Comparison of ENCODE assay signal across 1 cellular context in the genomic region with DNA sequence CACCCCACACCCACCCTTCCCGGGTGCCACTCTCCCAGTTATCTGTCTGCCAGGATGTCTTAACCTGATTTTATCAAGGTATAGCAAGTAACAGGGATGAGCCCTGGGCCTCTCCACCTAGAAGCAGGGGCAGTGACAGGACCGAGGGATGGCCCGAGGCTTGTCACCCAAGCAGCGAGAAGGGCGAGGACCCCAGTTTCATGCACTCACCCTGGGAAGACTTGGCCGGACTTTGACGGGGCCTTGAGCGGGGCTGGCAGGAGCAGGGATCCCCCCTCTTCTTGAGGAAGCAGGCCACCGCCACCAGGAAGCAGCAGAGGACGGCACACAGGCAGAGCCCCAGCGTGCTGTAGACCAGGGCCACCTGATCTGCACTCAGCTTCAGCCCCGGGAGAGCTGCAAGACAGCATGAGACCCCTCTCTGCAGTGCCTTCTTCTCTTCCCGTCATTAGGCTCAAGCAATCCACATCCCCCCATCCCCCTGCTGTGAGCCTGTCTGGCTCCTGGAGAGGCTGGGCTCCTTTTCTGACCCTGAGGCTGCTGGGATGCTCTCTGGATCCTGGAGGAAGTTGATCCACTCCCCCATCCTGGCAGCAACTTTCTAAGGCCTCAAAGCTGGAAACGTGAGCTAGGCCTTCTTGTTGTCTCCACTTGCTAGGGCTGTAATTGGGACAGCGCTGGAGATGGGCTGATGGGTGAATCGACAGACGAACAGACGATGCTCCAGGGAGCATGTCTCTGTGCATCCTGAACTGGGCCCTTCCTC.
TF ChIP-seq lines count a peak whose summit lies in the region.

No MANE protein-coding gene starts in this region.

TF ChIP-seq in IMR-90, 13 proteins besides CTCF, POLR2A, EP300 and RAD21:
- TF ChIP-seq MXI1 (IDR thresholded peaks at IDR 0.05; ENCODE audit: borderline replicate concordance, low read depth, low read length) (no peak), RFX5 (IDR thresholded peaks at IDR 0.05; ENCODE audit: low read depth, low read length) (no peak), NFE2L2 (IDR thresholded peaks at IDR 0.05; ENCODE audit: low read depth, low read length) (no peak), CHD1 (IDR thresholded peaks at IDR 0.05; ENCODE audit: low read depth, low read length) (no peak), MAZ (IDR thresholded peaks at IDR 0.05; ENCODE audit: borderline replicate concordance, low read depth, low read length) (no peak), BHLHE40 (IDR thresholded peaks at IDR 0.05; ENCODE audit: low read depth, low read length) (no peak), FOS (IDR thresholded peaks at IDR 0.05; ENCODE audit: low read depth, low read length) (no peak), CEBPB (IDR thresholded peaks at IDR 0.05; ENCODE audit: low read depth, low read length) (no peak), SMC3 (IDR thresholded peaks at IDR 0.05; ENCODE audit: low read depth, low read length) (no peak), RCOR1 (IDR thresholded peaks at IDR 0.05; ENCODE audit: insufficient replicate concordance, low read length) (no peak), MAFK (IDR thresholded peaks at IDR 0.05; ENCODE audit: low read depth, low read length) (no peak)
- TF ChIP-seq, protein P1, sequence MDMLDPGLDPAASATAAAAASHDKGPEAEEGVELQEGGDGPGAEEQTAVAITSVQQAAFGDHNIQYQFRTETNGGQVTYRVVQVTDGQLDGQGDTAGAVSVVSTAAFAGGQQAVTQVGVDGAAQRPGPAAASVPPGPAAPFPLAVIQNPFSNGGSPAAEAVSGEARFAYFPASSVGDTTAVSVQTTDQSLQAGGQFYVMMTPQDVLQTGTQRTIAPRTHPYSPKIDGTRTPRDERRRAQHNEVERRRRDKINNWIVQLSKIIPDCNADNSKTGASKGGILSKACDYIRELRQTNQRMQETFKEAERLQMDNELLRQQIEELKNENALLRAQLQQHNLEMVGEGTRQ (IDR thresholded peaks at IDR 0.05; ENCODE audit: low read depth, low read length): no peak
- TF ChIP-seq, protein P2, sequence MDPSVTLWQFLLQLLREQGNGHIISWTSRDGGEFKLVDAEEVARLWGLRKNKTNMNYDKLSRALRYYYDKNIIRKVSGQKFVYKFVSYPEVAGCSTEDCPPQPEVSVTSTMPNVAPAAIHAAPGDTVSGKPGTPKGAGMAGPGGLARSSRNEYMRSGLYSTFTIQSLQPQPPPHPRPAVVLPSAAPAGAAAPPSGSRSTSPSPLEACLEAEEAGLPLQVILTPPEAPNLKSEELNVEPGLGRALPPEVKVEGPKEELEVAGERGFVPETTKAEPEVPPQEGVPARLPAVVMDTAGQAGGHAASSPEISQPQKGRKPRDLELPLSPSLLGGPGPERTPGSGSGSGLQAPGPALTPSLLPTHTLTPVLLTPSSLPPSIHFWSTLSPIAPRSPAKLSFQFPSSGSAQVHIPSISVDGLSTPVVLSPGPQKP (IDR thresholded peaks at IDR 0.05; ENCODE audit: borderline replicate concordance, low read depth, low read length): no peak
TF ChIP-seq in IMR-90: peak in this region for 0.
